ENCODE assay signal across 8 cellular contexts in genomic region chrX:153927936-153928760, GRCh38. TPM values are rescaled to one million over a fixed set of nuclear protein-coding genes. Genes with fewer than 3 reads are reported as not detected.
DNase-seq lines count a peak whose midpoint lies in the region; ATAC-seq and TF ChIP-seq lines count a peak whose summit lies in the region.

No MANE protein-coding gene starts in this region.

- H3K9ac ChIP-seq in rectal smooth muscle tissue (ENCODE audit: low read length), result peak overlapping the region; percentile 82

- intact Hi-C loops in aorta (cut with DNase I), result loop anchor here in 1 of 2 donors (2.0 kb wide), 1 partner anchor 45 kb away; the partner anchor contains the start of gene TMEM187

- H3K27me3 ChIP-seq in rectal smooth muscle tissue (ENCODE audit: control insufficient read depth, insufficient read depth, low read length), result peaks cover 3% of the 10 kb centered on the region
- H3K27me3 ChIP-seq in aorta (ENCODE audit: control insufficient read depth in 1 of 2, insufficient read depth in 2 of 2, low read length in 1 of 2), result no peaks in the 10 kb centered on the region

- 0 to 10% methylated on average over 75 to 76 of the region's 76 CpGs for WGBS in aorta, 2 donors

- in situ Hi-C loops in astrocyte of the cerebellum (cut with HindIII; ENCODE audit: low sequenced_read_pairs), result no loop called here

- H3K9me3 ChIP-seq in aorta (ENCODE audit: control insufficient read depth, low read length), result no peaks in the 10 kb centered on the region

- ATAC-seq in GM18508 (IDR thresholded peaks at IDR 0.05; ENCODE audit: insufficient read depth, unreplicated experiment), result peak; percentile 82
- ATAC-seq in HG02981 (IDR thresholded peaks at IDR 0.05; ENCODE audit: unreplicated experiment), result peak; percentile 69
- peak; percentile 95 for ATAC-seq in aorta (ENCODE audit: low FRiP score)

- H3K27ac ChIP-seq in rectal smooth muscle tissue (ENCODE audit: low read depth, low read length) (peak overlapping the region; percentile 87), aorta (ENCODE audit: low read depth in 1 of 2, low read length in 2 of 2) (peak overlapping the region in 1 of 2 donors; percentile 88)

- DNase-seq in NCI-H2029 (lab: John Stamatoyannopoulos, UW), result peak; percentile 90
- DNase-seq in T-helper 9 cell, result peak; percentile 89
- DNase-seq in astrocyte of the cerebellum (ENCODE audit: low read depth), result peak; percentile 94
- DNase-seq in hepatic stellate cell (ENCODE audit: low spot score), result peak; percentile 100
- DNase-seq in aorta, result peak; percentile 98 to 99

- peak overlapping the region; percentile 55 for H3K4me3 ChIP-seq in astrocyte of the cerebellum (ENCODE audit: low read depth, low read length)
- H3K4me3 ChIP-seq in rectal smooth muscle tissue (ENCODE audit: low read length), result peak overlapping the region; percentile 83
- peak overlapping the region; percentile 31 to 43 for H3K4me3 ChIP-seq in aorta (ENCODE audit: low read length in 2 of 2)

- TF ChIP-seq CTCF in astrocyte of the cerebellum (IDR thresholded peaks at IDR 0.05; ENCODE audit: low read depth, low read length, missing control alignments), result peak; percentile 6

- peaks cover 6% of the 10 kb centered on the region for H3K36me3 ChIP-seq in rectal smooth muscle tissue (ENCODE audit: control insufficient read depth, insufficient read depth, low read length)
- H3K36me3 ChIP-seq in aorta (ENCODE audit: control insufficient read depth in 1 of 2, insufficient read depth in 2 of 2, low read length in 1 of 2), result no peaks in the 10 kb centered on the region

- H3K4me1 ChIP-seq in rectal smooth muscle tissue (ENCODE audit: control insufficient read depth, insufficient read depth, low read length) (peaks cover 12% of the 10 kb centered on the region), aorta (ENCODE audit: control insufficient read depth in 1 of 2, insufficient read depth in 2 of 2, low read length in 2 of 2) (no peaks in the 10 kb centered on the region)

RNA-seq across cellular contexts. Expression of gene ARHGAP4, which starts 2.1 kb away (rescaled TPM):
- 10 to 100 TPM; 36.0 to 81.3 TPM for total RNA-seq in aorta
- polyA plus RNA-seq in aorta, result 10 to 100 TPM; 13.5 to 31.9 TPM

RNA-seq across cellular contexts. Expression of gene NAA10, which starts 6.7 kb away (rescaled TPM):
- total RNA-seq in aorta, result 10 to 100 TPM; 70.2 to 87.3 TPM
- polyA plus RNA-seq in aorta, result 100 to 1,000 TPM in 1 of 2 donors, 10 to 100 TPM in 1; 81.8 to 287 TPM

RNA-seq across cellular contexts. Expression of gene RENBP, which starts 16.3 kb away (rescaled TPM):
- total RNA-seq in aorta, result 10 to 100 TPM; 13.1 to 20.9 TPM
- polyA plus RNA-seq in aorta, result 10 to 100 TPM; 10.5 to 14.5 TPM

RNA-seq across cellular contexts. Expression of gene AVPR2, which starts 23.7 kb away (rescaled TPM):
- 1 to 10 TPM; 3.0 to 4.6 TPM for total RNA-seq in aorta
- polyA plus RNA-seq in aorta, result under 1 TPM in 1 of 2 donors, not detected in 1; 0.23 TPM

RNA-seq across cellular contexts. Expression of gene L1CAM, which starts 42.2 kb away (rescaled TPM):
- 10 to 100 TPM in 1 of 2 donors, 1 to 10 TPM in 1; 4.3 to 11.6 TPM for total RNA-seq in aorta
- polyA plus RNA-seq in aorta, result 1 to 10 TPM in 1 of 2 donors, not detected in 1; 1.0 TPM
